In genomic region chr18:2980607-2980923, GRCh38 we compare ENCODE assay signal across 8 cellular contexts. TPM values are rescaled to one million over a fixed set of nuclear protein-coding genes. Genes with fewer than 3 reads are reported as not detected.
DNase-seq lines count a peak whose midpoint lies in the region; ATAC-seq, FAIRE-seq and TF ChIP-seq lines count a peak whose summit lies in the region.

No MANE protein-coding gene starts in this region.

- POLR2A ChIA-PET in HepG2 (lab: Yijun Ruan, JAX) = no interaction called here

- DNase-seq in HepG2 (ENCODE audit: low spot score) (no peak), brain microvascular endothelial cell (no peak), kidney tubule cell (ENCODE audit: low spot score) (no peak), foreskin keratinocyte (no peak), NCI-H1092 treated with DMSO at 0.1 percent for 48 hours (lab: John Stamatoyannopoulos, UW) (no peak)
- DNase-seq in natural killer cell treated with Interleukin-12 subunit alpha and Interleukin-12 subunit beta and Interleukin-15 and Interleukin-18, amount 100 ng/mL, for 72 hours (ENCODE audit: low spot score) = no peak

- no peak for FAIRE-seq in HepG2 (lab: Jason Lieb, UNC)

- H3K4me3 Mint-ChIP-seq in natural killer cell treated with Interleukin-12 subunit alpha and Interleukin-12 subunit beta and Interleukin-15 and Interleukin-18, amount 100 ng/mL, for 72 hours = peak overlapping the region; percentile 82

- ATAC-seq in HepG2 = no peak
- ATAC-seq in natural killer cell treated with Interleukin-12 subunit alpha and Interleukin-12 subunit beta and Interleukin-15 and Interleukin-18, amount 100 ng/mL, for 72 hours = peak; percentile 37 to 45
- ATAC-seq in foreskin keratinocyte = no peak
- no peak for ATAC-seq in GM21825 (IDR thresholded peaks at IDR 0.05; ENCODE audit: unreplicated experiment)

- H3K27ac ChIP-seq in liver (ENCODE audit: low read depth in 1 of 2, low read length in 2 of 2) = peak overlapping the region; percentile 87 to 88
- H3K27ac ChIP-seq in HepG2 (ENCODE audit: extremely low read length, insufficient read depth, low read length) = no peak overlapping the region
- H3K27ac ChIP-seq in brain microvascular endothelial cell = peak overlapping the region; percentile 94
- no peak overlapping the region for H3K27ac ChIP-seq in foreskin keratinocyte

- H3K27me3 Mint-ChIP-seq in natural killer cell treated with Interleukin-12 subunit alpha and Interleukin-12 subunit beta and Interleukin-15 and Interleukin-18, amount 100 ng/mL, for 72 hours = no peaks in the 10 kb centered on the region

- H3K9ac ChIP-seq in liver (ENCODE audit: low read depth in 1 of 2, low read length in 2 of 2) (peak overlapping the region; percentile 92 to 100), HepG2 (ENCODE audit: insufficient read depth, low read depth, low read length) (no peak overlapping the region)

- H3K9me3 Mint-ChIP-seq in natural killer cell treated with Interleukin-12 subunit alpha and Interleukin-12 subunit beta and Interleukin-15 and Interleukin-18, amount 100 ng/mL, for 72 hours = no peaks in the 10 kb centered on the region

- WGBS in liver = 35% methylated on average over 3 of the region's 3 CpGs
- no CpG with 5 or more reads among the region's 3 CpGs for WGBS in HepG2 (ENCODE audit: low lambda C conversion rate)

- no peak for TF ChIP-seq POLR2A in HepG2 (IDR thresholded peaks at IDR 0.05; ENCODE audit: insufficient read depth in 1 of 2, low read depth in 2 of 2, low read length in 2 of 2)

- TF ChIP-seq CTCF in liver (IDR thresholded peaks at IDR 0.05; ENCODE audit: low read depth, low read length, missing input control) (no peak), HepG2 (CRISPR knock-in tag; IDR thresholded peaks at IDR 0.05) (no peak), brain microvascular endothelial cell (IDR thresholded peaks at IDR 0.05; ENCODE audit: low read depth, low read length, missing control alignments) (no peak), foreskin keratinocyte (conservative IDR thresholded peaks at IDR 0.05) (no peak)

- H3K36me3 ChIP-seq in liver (ENCODE audit: control insufficient read depth in 4 of 4, insufficient read depth in 3 of 4, low read depth in 1 of 4, low read length in 3 of 4) (peaks cover 0 to 6% (median 0%) of the 10 kb centered on the region in 4 donors), HepG2 (replicated peaks in 1 of 2; ENCODE audit: control insufficient read depth in 1 of 2, insufficient read depth in 2 of 2, low read length in 2 of 2) (peaks cover 1 to 9% of the 10 kb centered on the region in 2 experiments; a peak in 2 of 5 replicates), brain microvascular endothelial cell (replicated peaks) (no peaks in the 10 kb centered on the region)

- no TSS peak for BruUV-seq in HepG2 (replicated peaks; lab: Mats Ljungman, UMichigan)

- H3K27me3 ChIP-seq in liver (ENCODE audit: control insufficient read depth in 4 of 4, insufficient read depth in 4 of 4, low read length in 3 of 4) (no peaks in the 10 kb centered on the region), HepG2 (ENCODE audit: control insufficient read depth in 1 of 2, insufficient read depth in 2 of 2, low read length in 2 of 2) (no peaks in the 10 kb centered on the region), brain microvascular endothelial cell (replicated peaks) (no peaks in the 10 kb centered on the region), foreskin keratinocyte (no peaks in the 10 kb centered on the region)

- TF ChIP-seq RAD21 in liver (IDR thresholded peaks at IDR 0.05) = no peak
- TF ChIP-seq RAD21 in HepG2 (CRISPR knock-in tag; IDR thresholded peaks at IDR 0.05) = no peak

- peak overlapping the region; percentile 32 to 79 (median 69) for H3K4me3 ChIP-seq in liver (ENCODE audit: low read depth in 1 of 3, low read length in 3 of 3)
- no peak overlapping the region for H3K4me3 ChIP-seq in HepG2 (replicated peaks in 1 of 3; ENCODE audit: insufficient read depth in 1 of 3, low read depth in 2 of 3, low read length in 3 of 3)
- H3K4me3 ChIP-seq in brain microvascular endothelial cell (ENCODE audit: low read depth, low read length) = no peak overlapping the region

- peak overlapping the region; percentile 86 to 95 for H3K27ac Mint-ChIP-seq in natural killer cell treated with Interleukin-12 subunit alpha and Interleukin-12 subunit beta and Interleukin-15 and Interleukin-18, amount 100 ng/mL, for 72 hours

- no peak for TF ChIP-seq EP300 in HepG2 (IDR thresholded peaks at IDR 0.05; ENCODE audit: low read depth in 2 of 2, low read length in 2 of 2)
- no peak for TF ChIP-seq EP300 in HepG2 (CRISPR knock-in tag; IDR thresholded peaks at IDR 0.05; ENCODE audit: borderline replicate concordance)

- H3K4me1 Mint-ChIP-seq in natural killer cell treated with Interleukin-12 subunit alpha and Interleukin-12 subunit beta and Interleukin-15 and Interleukin-18, amount 100 ng/mL, for 72 hours (ENCODE audit: low read depth in 2 of 2) = peaks cover 66 to 90% of the 10 kb centered on the region in 2 donors

- peaks cover 6 to 66% (median 40%) of the 10 kb centered on the region in 4 donors for H3K4me1 ChIP-seq in liver (ENCODE audit: control insufficient read depth in 4 of 4, insufficient read depth in 4 of 4, low read length in 3 of 4)
- H3K4me1 ChIP-seq in HepG2 (ENCODE audit: insufficient read depth, low read length) = peaks cover 100% of the 10 kb centered on the region
- H3K4me1 ChIP-seq in foreskin keratinocyte = peaks cover 13% of the 10 kb centered on the region

- no peak overlapping the region for H3K4me2 ChIP-seq in HepG2 (ENCODE audit: low read depth, low read length)

- H3K79me2 ChIP-seq in HepG2 (ENCODE audit: insufficient read depth, low read length) = peaks cover 100% of the 10 kb centered on the region

- CTCF ChIA-PET in HepG2 (lab: Yijun Ruan, JAX; ENCODE audit: low intra/inter-chr PET ratio, low total read pairs) = no interaction called here

- intact Hi-C loops in HepG2 (cut with micrococcal nuclease; ENCODE audit: unreplicated experiment) = no loop called here

- no peak overlapping the region for H2AFZ ChIP-seq in HepG2 (ENCODE audit: low read length)

- H3K9me3 ChIP-seq in liver (ENCODE audit: control insufficient read depth in 4 of 4, low read length in 3 of 4) = no peaks in the 10 kb centered on the region
- no peaks in the 10 kb centered on the region for H3K9me3 ChIP-seq in HepG2 (ENCODE audit: low read length)

- H4K20me1 ChIP-seq in HepG2 (ENCODE audit: insufficient read depth, low read length) = peaks cover 87% of the 10 kb centered on the region

- in situ Hi-C loops in HepG2 (cut with HindIII; ENCODE audit: extremely low pct_ligation_motif_present, low pct_unique_long_range_greater_than_20kb) (no loop called here), brain microvascular endothelial cell (cut with HindIII; ENCODE audit: low pct_ligation_motif_present, low sequenced_read_pairs) (no loop called here)

- no peaks in the 10 kb centered on the region for H3K36me3 Mint-ChIP-seq in natural killer cell treated with Interleukin-12 subunit alpha and Interleukin-12 subunit beta and Interleukin-15 and Interleukin-18, amount 100 ng/mL, for 72 hours

TF ChIP-seq in HepG2, 621 proteins besides CTCF, POLR2A, EP300 and RAD21:
- TF ChIP-seq, protein P1, sequence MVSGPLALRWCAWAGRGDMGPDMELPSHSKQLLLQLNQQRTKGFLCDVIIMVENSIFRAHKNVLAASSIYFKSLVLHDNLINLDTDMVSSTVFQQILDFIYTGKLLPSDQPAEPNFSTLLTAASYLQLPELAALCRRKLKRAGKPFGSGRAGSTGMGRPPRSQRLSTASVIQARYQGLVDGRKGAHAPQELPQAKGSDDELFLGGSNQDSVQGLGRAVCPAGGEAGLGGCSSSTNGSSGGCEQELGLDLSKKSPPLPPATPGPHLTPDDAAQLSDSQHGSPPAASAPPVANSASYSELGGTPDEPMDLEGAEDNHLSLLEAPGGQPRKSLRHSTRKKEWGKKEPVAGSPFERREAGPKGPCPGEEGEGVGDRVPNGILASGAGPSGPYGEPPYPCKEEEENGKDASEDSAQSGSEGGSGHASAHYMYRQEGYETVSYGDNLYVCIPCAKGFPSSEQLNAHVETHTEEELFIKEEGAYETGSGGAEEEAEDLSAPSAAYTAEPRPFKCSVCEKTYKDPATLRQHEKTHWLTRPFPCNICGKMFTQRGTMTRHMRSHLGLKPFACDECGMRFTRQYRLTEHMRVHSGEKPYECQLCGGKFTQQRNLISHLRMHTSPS (CRISPR knock-in tag; IDR thresholded peaks at IDR 0.05; ENCODE audit: low read depth) = no peak
- TF ChIP-seq ZMYM4 (CRISPR knock-in tag; IDR thresholded peaks at IDR 0.05) = no peak
- no peak for TF ChIP-seq ZNF12 (CRISPR knock-in tag; IDR thresholded peaks at IDR 0.05)
- TF ChIP-seq ZFX (CRISPR knock-in tag; IDR thresholded peaks at IDR 0.05; ENCODE audit: low read depth) = no peak

RNA-seq across cellular contexts. Expression of gene LPIN2, which starts 32.4 kb away (rescaled TPM):
- total RNA-seq in liver = 100 to 1,000 TPM; 142 to 284 TPM
- 10 to 100 TPM; 58.6 to 63.3 TPM for polyA plus RNA-seq in liver
- total RNA-seq in HepG2 (2016; rRNA removed; fragmentation: Illumina TruSeq; extraction: Trizol) = 46.0 and 59.5 TPM in 2 replicates
- total RNA-seq in HepG2 (2016; cell fraction: cytosol; rRNA removed; fragmentation: Illumina TruSeq; extraction: Trizol; ENCODE audit: low read depth) = 12.8 and 14.6 TPM in 2 replicates
- total RNA-seq in HepG2 (2016; cell fraction: insoluble cytoplasmic fraction; rRNA removed; fragmentation: Illumina TruSeq; extraction: Trizol) = 44.4 and 54.4 TPM in 2 replicates
- 20.5 and 21.5 TPM in 2 replicates for total RNA-seq in HepG2 (2016; cell fraction: membrane; rRNA removed; fragmentation: Illumina TruSeq; extraction: Trizol)
- 50.5 and 53.1 TPM in 2 replicates for total RNA-seq in HepG2 (2016; cell fraction: nucleus; rRNA removed; fragmentation: Illumina TruSeq; extraction: Trizol)
- polyA plus RNA-seq in HepG2 (2011; rRNA removed) = 110 and 119 TPM in 2 replicates
- 76.4 and 101 TPM in 2 replicates for polyA plus RNA-seq in HepG2 (2011; cell fraction: cytosol; rRNA removed)
- 114 and 124 TPM in 2 replicates for polyA plus RNA-seq in HepG2 (2011; cell fraction: nucleus; rRNA removed)
- 53.5 and 68.4 TPM in 2 replicates for polyA plus RNA-seq in HepG2 (2012)
- polyA plus RNA-seq in HepG2 (2016; cell fraction: cytosol; fragmentation: Illumina TruSeq; extraction: Trizol; ENCODE audit: low read depth) = 1.7 and 2.2 TPM in 2 replicates
- polyA plus RNA-seq in HepG2 (2016; cell fraction: insoluble cytoplasmic fraction; fragmentation: Illumina TruSeq; extraction: Trizol; ENCODE audit: low read depth) = 32.7 and 38.7 TPM in 2 replicates
- 5.6 and 6.6 TPM in 2 replicates for polyA plus RNA-seq in HepG2 (2016; cell fraction: membrane; fragmentation: Illumina TruSeq; extraction: Trizol; ENCODE audit: low read depth)
- 51.6 and 53.6 TPM in 2 replicates for polyA plus RNA-seq in HepG2 (2016; cell fraction: nucleus; fragmentation: Illumina TruSeq; extraction: Trizol; ENCODE audit: insufficient read depth, low read depth)
- 31.2 and 149 TPM in 2 replicates for polyA minus RNA-seq in HepG2 (2011; rRNA and poly(A)+ RNA removed; ENCODE audit: low replicate concordance)
- polyA minus RNA-seq in HepG2 (2011; cell fraction: cytosol; rRNA and poly(A)+ RNA removed) = 95.1 and 103 TPM in 2 replicates
- 171 and 204 TPM in 2 replicates for polyA minus RNA-seq in HepG2 (2011; cell fraction: nucleus; rRNA and poly(A)+ RNA removed)
- 10 to 100 TPM; 57.8 to 80.3 TPM for total RNA-seq in natural killer cell treated with Interleukin-12 subunit alpha and Interleukin-12 subunit beta and Interleukin-15 and Interleukin-18, amount 100 ng/mL, for 72 hours
- total RNA-seq in foreskin keratinocyte = 6.6 and 7.3 TPM in 2 replicates
- 1.5 and 1.6 TPM in 2 replicates for polyA plus RNA-seq in foreskin keratinocyte

Comparison
In these comparisons a context has a peak if more than half of its experiments do, and no peak if none do; other contexts are left out.
1. H3K27ac ChIP-seq: peak in liver (2 of 2) and brain microvascular endothelial cell (single experiment); none in HepG2 (single experiment) and foreskin keratinocyte (single experiment).
2. H3K4me3 ChIP-seq: peak in liver (3 of 3); none in HepG2 (0 of 3) and brain microvascular endothelial cell (single experiment).
3. ATAC-seq: peak in natural killer cell treated with Interleukin-12 subunit alpha and Interleukin-12 subunit beta and Interleukin-15 and Interleukin-18, amount 100 ng/mL, for 72 hours (2 of 2); none in HepG2 (single experiment), foreskin keratinocyte (single experiment) and GM21825 (single experiment).